1 cellular context compared by ENCODE assay signal in genomic region chr4:172390341-172390740, GRCh38.
TF ChIP-seq lines count a peak whose summit lies in the region.

No MANE protein-coding gene starts in this region.

TF ChIP-seq in GM23338, 12 proteins besides CTCF, POLR2A, EP300 and RAD21 (continued from another document):
- TF ChIP-seq ETS1 (IDR thresholded peaks at IDR 0.05) = no peak
- no peak for TF ChIP-seq ZNF462 (CRISPR knock-in tag; IDR thresholded peaks at IDR 0.05)
- no peak for TF ChIP-seq REST (IDR thresholded peaks at IDR 0.05; ENCODE audit: unreplicated experiment)
